ENCODE assay signal across 8 cellular contexts in genomic region chr3:129627350-129628168, GRCh38. TPM values are rescaled to one million over a fixed set of nuclear protein-coding genes. Genes with fewer than 3 reads are reported as not detected.
DNase-seq lines count a peak whose midpoint lies in the region; ATAC-seq and TF ChIP-seq lines count a peak whose summit lies in the region.

No MANE protein-coding gene starts in this region.

- DNase-seq in NCI-H524 treated with DMSO at 0.1 percent for 48 hours (lab: John Stamatoyannopoulos, UW), result peak; percentile 60
- DNase-seq in activated CD4-positive, alpha-beta T cell treated with anti-CD3 and anti-CD28 coated beads, Interleukin-2, amount 50 U/mL, for 1 hour, result peak; percentile 65
- peak; percentile 79 for DNase-seq in ecto neural progenitor cell (ENCODE audit: low spot score)
- peak in 1 of 2 donors; percentile 93 for DNase-seq in lower leg skin (ENCODE audit: low spot score in 2 of 2)
- DNase-seq in stimulated activated CD4-positive, alpha-beta T cell treated with anti-CD3 and anti-CD28 coated beads, Interleukin-4, amount 100 ng/mL, for 24 hours, result peak; percentile 70

- intact Hi-C loops in lower leg skin (cut with DNase I; ENCODE audit: low total_unique reads), result loop anchor here (5.0 to 10.0 kb wide), 3 partner anchors 133 to 307 kb away; no protein-coding TSS in a partner anchor

- TF ChIP-seq CTCF in 22Rv1 (IDR thresholded peaks at IDR 0.05) (peak; percentile 46), lower leg skin (IDR thresholded peaks at IDR 0.05) (peak in 1 of 3 donors; percentile 79)

- H3K4me3 ChIP-seq in lower leg skin (ENCODE audit: low read depth, poor library complexity, severe bottlenecking), result peak overlapping the region; percentile 21

- ATAC-seq in GM18498 (IDR thresholded peaks at IDR 0.05; ENCODE audit: unreplicated experiment), result peak; percentile 37
- ATAC-seq in HG03196 (IDR thresholded peaks at IDR 0.05; ENCODE audit: unreplicated experiment), result peak; percentile 38

- 2% methylated on average over 38 of the region's 38 CpGs for WGBS in lower leg skin, 2 donors

- peak overlapping the region; percentile 94 for H3K27ac ChIP-seq in 22Rv1

- no peak for TF ChIP-seq POLR2A in lower leg skin (IDR thresholded peaks at IDR 0.05)

RNA-seq across cellular contexts. Expression of gene PLXND1, which starts 21.1 kb away (rescaled TPM):
- total RNA-seq in lower leg skin, result 10 to 100 TPM; 24.0 to 42.6 (median 30.3) TPM
